In genomic region chr9:126454795-126455194, GRCh38 we compare ENCODE assay signal across 24 cellular contexts.
"Had no signal": no experiment of that assay in that cellular context is flagged by ENCODE, and none has a peak within 500 bp of the region (broad histone marks: within the 10 kb centered on the region; RNA-seq: fewer than 3 reads in every experiment).

No MANE protein-coding gene starts in this region.

- ATAC-seq: esophagus mucosa; heart right ventricle; left cardiac atrium; left lung; naive thymus-derived CD4-positive, alpha-beta T cell; psoas muscle; right cardiac atrium; stimulated activated naive CD8-positive, alpha-beta T cell treated with anti-CD3 and anti-CD28 coated beads, Interleukin-15, amount 100 ng/mL, for 72 hours had no signal

- H3K36me3 ChIP-seq: ovary, thyroid gland, vagina had no signal

- H3K9me3 ChIP-seq: heart right ventricle, left lung, ovary, psoas muscle, sigmoid colon, thyroid gland, vagina had no signal

- H3K27me3 ChIP-seq: heart right ventricle, left lung, ovary, sigmoid colon, thyroid gland, vagina had no signal

- DNase-seq: cortex of kidney; effector CD4-positive, alpha-beta T cell; foreskin melanocyte; glutamatergic neuron; heart right ventricle; hippocampal formation; left cardiac atrium; left lung; mesenchymal stem cell; midbrain; naive thymus-derived CD4-positive, alpha-beta T cell; nephron progenitor cell; occipital lobe; psoas muscle; right cardiac atrium; sigmoid colon; stimulated activated naive CD4-positive, alpha-beta T cell; stimulated activated naive CD8-positive, alpha-beta T cell treated with anti-CD3 and anti-CD28 coated beads, Interleukin-15, amount 100 ng/mL, for 72 hours; thyroid gland; trophoblast cell had no signal

- H3K27me3 Mint-ChIP-seq: stimulated activated naive CD8-positive, alpha-beta T cell treated with anti-CD3 and anti-CD28 coated beads, Interleukin-15, amount 100 ng/mL, for 72 hours had no signal

- H3K27ac ChIP-seq: epithelial cell of prostate, heart right ventricle, left lung, ovary, psoas muscle, sigmoid colon, thyroid gland, vagina had no signal

- H3K4me3 ChIP-seq: heart right ventricle, left lung, ovary, psoas muscle, sigmoid colon, thyroid gland, vagina had no signal

- H3K9me3 Mint-ChIP-seq: naive thymus-derived CD4-positive, alpha-beta T cell; nephron progenitor cell; stimulated activated naive CD8-positive, alpha-beta T cell treated with anti-CD3 and anti-CD28 coated beads, Interleukin-15, amount 100 ng/mL, for 72 hours had no signal

- H3K4me3 Mint-ChIP-seq: naive thymus-derived CD4-positive, alpha-beta T cell; nephron progenitor cell; stimulated activated naive CD8-positive, alpha-beta T cell treated with anti-CD3 and anti-CD28 coated beads, Interleukin-15, amount 100 ng/mL, for 72 hours had no signal

- H3K27ac Mint-ChIP-seq: nephron progenitor cell; stimulated activated naive CD8-positive, alpha-beta T cell treated with anti-CD3 and anti-CD28 coated beads, Interleukin-15, amount 100 ng/mL, for 72 hours had no signal

- H3K4me1 ChIP-seq: left lung, psoas muscle, thyroid gland, vagina had no signal
